Comparison of ENCODE assay signal across 1 cellular context in the genomic region with DNA sequence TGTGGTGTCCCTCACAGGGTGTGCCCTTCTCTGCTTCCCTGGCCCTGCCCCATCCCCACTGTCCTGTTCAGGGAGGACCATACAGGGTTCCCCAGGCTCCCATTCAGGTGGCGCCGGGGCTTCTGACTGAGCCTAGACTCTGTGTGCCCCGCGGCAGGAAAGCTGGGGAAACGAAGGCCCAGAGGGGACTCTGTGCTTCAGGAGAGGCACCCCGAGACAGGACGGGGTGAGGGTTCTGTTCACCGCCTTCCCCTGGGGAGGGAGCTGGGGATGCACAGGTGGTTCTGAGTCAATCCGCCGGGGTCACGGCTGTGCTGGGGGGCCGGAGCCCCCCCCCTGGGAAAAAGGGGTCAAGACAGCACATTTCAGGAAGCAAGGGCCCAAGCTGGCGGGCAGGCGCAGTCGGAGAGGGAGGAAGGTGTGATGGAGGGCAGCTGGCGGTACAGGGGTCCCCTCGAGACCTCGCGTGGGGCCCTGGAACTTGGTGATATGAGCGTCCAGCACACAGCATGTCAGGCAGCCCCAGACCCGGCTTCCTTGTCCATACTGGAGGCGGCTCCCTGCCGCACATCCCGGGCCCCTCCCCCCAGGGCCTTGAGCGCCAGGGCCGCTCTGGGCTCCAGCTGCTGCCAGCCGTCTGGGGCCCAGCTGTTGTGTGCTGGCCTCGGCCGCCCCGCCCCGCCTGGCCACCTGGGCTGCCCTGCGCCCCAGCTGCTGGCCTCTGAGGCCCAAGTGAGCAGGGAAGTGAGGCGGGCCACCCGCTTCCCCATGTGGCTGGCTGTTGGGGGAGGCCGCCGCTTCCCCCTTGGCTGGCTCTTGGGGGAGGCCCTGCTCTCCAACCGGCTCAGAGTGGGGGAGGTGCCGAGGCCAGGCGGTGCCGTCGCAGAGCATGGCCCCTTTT.
TF ChIP-seq lines count a peak whose summit lies in the region.

No MANE protein-coding gene starts in this region.

TF ChIP-seq in IMR-90, 13 proteins besides CTCF, POLR2A, EP300 and RAD21:
- TF ChIP-seq RCOR1 (IDR thresholded peaks at IDR 0.05; ENCODE audit: insufficient replicate concordance, low read length) (no peak), CHD1 (IDR thresholded peaks at IDR 0.05; ENCODE audit: low read depth, low read length) (no peak), MAZ (IDR thresholded peaks at IDR 0.05; ENCODE audit: borderline replicate concordance, low read depth, low read length) (no peak), RFX5 (IDR thresholded peaks at IDR 0.05; ENCODE audit: low read depth, low read length) (no peak)
